27 cellular contexts compared by ENCODE assay signal in the genomic region with DNA sequence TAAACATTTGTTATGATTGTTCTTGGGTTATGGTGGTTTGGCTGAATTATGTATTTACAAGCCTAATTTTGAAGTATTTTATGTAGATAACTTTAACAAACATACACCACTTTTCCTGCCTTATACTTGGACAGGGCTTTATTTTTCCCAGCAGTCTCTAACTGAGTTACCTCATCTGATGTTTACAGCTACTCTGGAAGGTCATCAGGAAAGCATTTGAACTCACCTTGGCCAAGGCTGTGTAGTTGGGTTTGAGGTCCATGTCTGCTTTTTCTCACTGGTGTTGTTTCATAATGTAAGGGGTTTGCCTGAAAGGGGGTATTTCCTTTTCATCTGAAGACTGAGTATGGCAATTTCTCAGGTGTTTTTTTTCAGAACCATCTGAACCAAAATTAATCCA.
"Had no signal": no experiment of that assay in that cellular context is flagged by ENCODE, and none has a peak within 500 bp of the region (broad histone marks: within the 10 kb centered on the region; RNA-seq: fewer than 3 reads in every experiment).

No MANE protein-coding gene starts in this region.

- H3K4me3 ChIP-seq: colonic mucosa, coronary artery, dorsolateral prefrontal cortex, esophagus muscularis mucosa, esophagus squamous epithelium, gastrocnemius medialis, gastroesophageal sphincter, heart left ventricle, heart right ventricle, hepatocyte had no signal

- H3K27ac ChIP-seq: colonic mucosa, coronary artery, dorsolateral prefrontal cortex, epithelial cell of prostate, esophagus muscularis mucosa, esophagus squamous epithelium, foreskin keratinocyte, gastrocnemius medialis, gastroesophageal sphincter, heart left ventricle, heart right ventricle, hepatocyte had no signal

- H3K4me1 ChIP-seq: colonic mucosa, esophagus squamous epithelium, foreskin keratinocyte, gastrocnemius medialis, heart left ventricle, heart right ventricle had no signal

- H3K27me3 ChIP-seq: colonic mucosa, esophagus muscularis mucosa, esophagus squamous epithelium, foreskin keratinocyte, gastrocnemius medialis, gastroesophageal sphincter, heart left ventricle, hepatocyte had no signal

- FAIRE-seq: endometrium, endothelial cell of umbilical vein, frontal cortex had no signal

- H3K4me2 ChIP-seq: hepatocyte had no signal

- ATAC-seq: effector memory CD8-positive, alpha-beta T cell; esophagus mucosa; foreskin keratinocyte; gastrocnemius medialis; gastroesophageal sphincter; heart left ventricle; heart right ventricle had no signal

- H3K9me3 ChIP-seq: colonic mucosa, esophagus muscularis mucosa, esophagus squamous epithelium, gastrocnemius medialis, gastroesophageal sphincter, heart left ventricle, heart right ventricle had no signal

- H3K36me3 ChIP-seq: colonic mucosa, esophagus muscularis mucosa, esophagus squamous epithelium, gastrocnemius medialis, gastroesophageal sphincter, heart left ventricle, heart right ventricle had no signal

- H2AFZ ChIP-seq: hepatocyte had no signal

- H3K79me2 ChIP-seq: hepatocyte had no signal

- DNase-seq: colonic mucosa; cortex of kidney; dermis blood vessel endothelial cell; dorsolateral prefrontal cortex; effector CD4-positive, alpha-beta T cell; effector CD8-positive, alpha-beta T cell; effector memory CD4-positive, alpha-beta T cell; effector memory CD8-positive, alpha-beta T cell; endodermal cell; erythroblast; esophagus squamous epithelium; foreskin keratinocyte; foreskin melanocyte; gastrocnemius medialis; glutamatergic neuron; head of caudate nucleus; heart left ventricle; heart right ventricle had no signal
